ENCODE assay signal across 8 cellular contexts in the genomic region with DNA sequence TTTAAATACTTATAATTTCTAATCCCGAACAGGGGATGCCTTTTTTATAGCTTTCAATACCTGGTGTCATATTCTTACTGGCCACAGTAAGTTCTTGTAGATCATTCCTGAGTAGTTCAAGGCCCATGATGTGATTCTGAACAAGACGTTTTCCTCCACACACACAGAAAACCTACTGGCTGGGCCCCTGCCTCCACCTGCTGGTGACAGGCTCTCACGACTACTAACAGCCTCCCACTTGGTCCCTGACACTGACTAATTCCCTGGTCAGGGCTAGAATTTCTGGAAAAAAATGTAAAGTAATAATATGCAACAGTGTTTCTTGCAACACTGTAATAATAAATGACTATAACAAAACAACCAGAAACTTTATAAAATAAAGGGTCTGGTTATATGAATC. TPM values are rescaled to one million over a fixed set of nuclear protein-coding genes. Genes with fewer than 3 reads are reported as not detected.
DNase-seq lines count a peak whose midpoint lies in the region; ATAC-seq and TF ChIP-seq lines count a peak whose summit lies in the region.

No MANE protein-coding gene starts in this region.

- H3K4me1 Mint-ChIP-seq in activated naive CD8-positive, alpha-beta T cell treated with anti-CD3 and anti-CD28 coated beads for 36 hours: peaks cover 2% of the 10 kb centered on the region

- H3K36me3 ChIP-seq in heart left ventricle (peaks cover 0 to 37% (median 11%) of the 10 kb centered on the region in 9 donors), psoas muscle (ENCODE audit: insufficient read depth in 1 of 2, low read depth in 1 of 2) (peaks cover 0 to 41% of the 10 kb centered on the region in 2 donors)

- peak; percentile 79 for DNase-seq in ELR (ENCODE audit: low read depth)
- peak; percentile 10 for DNase-seq in NCI-H774 (lab: John Stamatoyannopoulos, UW)
- peak; percentile 26 for DNase-seq in activated naive CD8-positive, alpha-beta T cell treated with anti-CD3 and anti-CD28 coated beads for 36 hours
- peak in 2 of 5 donors; percentile 32 to 60 for DNase-seq in heart left ventricle
- DNase-seq in psoas muscle: peak in 1 of 2 donors; percentile 46

- H3K27ac ChIP-seq in heart left ventricle (no peak overlapping the region), psoas muscle (no peak overlapping the region)

- no peak overlapping the region for H3K27ac Mint-ChIP-seq in activated naive CD8-positive, alpha-beta T cell treated with anti-CD3 and anti-CD28 coated beads for 36 hours

- 26 to 36% (median 31%) methylated on average over 3 of the region's 3 CpGs for WGBS in heart left ventricle, 4 donors
- WGBS in psoas muscle, 3 donors: 40 to 41% (median 40%) methylated on average over 3 of the region's 3 CpGs

- no peak for TF ChIP-seq POLR2A in heart left ventricle (IDR thresholded peaks at IDR 0.05)

- H3K27me3 Mint-ChIP-seq in activated naive CD8-positive, alpha-beta T cell treated with anti-CD3 and anti-CD28 coated beads for 36 hours: no peaks in the 10 kb centered on the region

- peak in 10 of 12 donors; percentile 21 to 68 (median 38) for TF ChIP-seq CTCF in heart left ventricle (IDR thresholded peaks at IDR 0.05)
- TF ChIP-seq CTCF in psoas muscle (IDR thresholded peaks at IDR 0.05): peak; percentile 37

- H3K4me1 ChIP-seq in heart left ventricle (peaks cover 0 to 9% (median 0%) of the 10 kb centered on the region in 12 donors), psoas muscle (no peaks in the 10 kb centered on the region)

- H3K9me3 Mint-ChIP-seq in activated naive CD8-positive, alpha-beta T cell treated with anti-CD3 and anti-CD28 coated beads for 36 hours: no peaks in the 10 kb centered on the region

- H3K27me3 ChIP-seq in heart left ventricle: no peaks in the 10 kb centered on the region
- no peaks in the 10 kb centered on the region for H3K27me3 ChIP-seq in psoas muscle (ENCODE audit: insufficient read depth in 3 of 3, low read length in 2 of 3)

- no peak overlapping the region for H3K4me3 Mint-ChIP-seq in activated naive CD8-positive, alpha-beta T cell treated with anti-CD3 and anti-CD28 coated beads for 36 hours

- no peak overlapping the region for H3K4me3 ChIP-seq in heart left ventricle
- no peak overlapping the region for H3K4me3 ChIP-seq in psoas muscle

- intact Hi-C loops in heart left ventricle (cut with DNase I) (loop anchor here (1.0 to 5.0 kb wide), 5 partner anchors 205 to 302 kb away; no protein-coding TSS in a partner anchor), psoas muscle (cut with DNase I) (loop anchor here in 1 of 2 donors (5.0 kb wide), 1 partner anchor 300 kb away; no protein-coding TSS in a partner anchor)

- ATAC-seq in HG02798 (IDR thresholded peaks at IDR 0.05; ENCODE audit: poor library complexity, unreplicated experiment) (peak; percentile 61), heart left ventricle (peak; percentile 47 to 82 (median 60)), psoas muscle (peak in 1 of 4 donors; percentile 66), GM18520 (IDR thresholded peaks at IDR 0.05; ENCODE audit: unreplicated experiment) (no peak), HG03342 (IDR thresholded peaks at IDR 0.05; ENCODE audit: unreplicated experiment) (no peak)

- H3K9me3 ChIP-seq in heart left ventricle (no peaks in the 10 kb centered on the region), psoas muscle (no peaks in the 10 kb centered on the region)

- peaks cover 9% of the 10 kb centered on the region for H3K36me3 Mint-ChIP-seq in activated naive CD8-positive, alpha-beta T cell treated with anti-CD3 and anti-CD28 coated beads for 36 hours

RNA-seq across cellular contexts. Expression of a gene that starts 50.4 kb away (rescaled TPM):
- under 1 TPM; 0.62 to 0.76 TPM for total RNA-seq in activated naive CD8-positive, alpha-beta T cell treated with anti-CD3 and anti-CD28 coated beads for 36 hours
- total RNA-seq in heart left ventricle: 1 to 10 TPM in 1 of 9 donors, under 1 TPM in 6, not detected in 2; 0.07 to 2.0 (median 0.08) TPM
- polyA plus RNA-seq in heart left ventricle: under 1 TPM; 0.04 TPM
- total RNA-seq in psoas muscle: not detected
- polyA plus RNA-seq in psoas muscle: under 1 TPM in 1 of 3 donors, not detected in 2; 0.01 TPM

Comparison
In these comparisons a context has a peak if more than half of its experiments do, and no peak if none do; other contexts are left out.
1. ATAC-seq: peak in HG02798 (single experiment) and heart left ventricle (4 of 4); none in GM18520 (single experiment) and HG03342 (single experiment).